1 cellular context compared by ENCODE assay signal in genomic region chr2:20633001-20633400, GRCh38.
TF ChIP-seq lines count a peak whose summit lies in the region.

No MANE protein-coding gene starts in this region.

TF ChIP-seq in SK-N-SH treated with all-trans-retinoic acid at 6 μM for 48 hours, 23 proteins besides CTCF, POLR2A, EP300 and RAD21 (continued from another document):
- no peak for TF ChIP-seq PPARA (CRISPR knock-in tag; IDR thresholded peaks at IDR 0.05; ENCODE audit: borderline replicate concordance)
- TF ChIP-seq, protein P1, sequence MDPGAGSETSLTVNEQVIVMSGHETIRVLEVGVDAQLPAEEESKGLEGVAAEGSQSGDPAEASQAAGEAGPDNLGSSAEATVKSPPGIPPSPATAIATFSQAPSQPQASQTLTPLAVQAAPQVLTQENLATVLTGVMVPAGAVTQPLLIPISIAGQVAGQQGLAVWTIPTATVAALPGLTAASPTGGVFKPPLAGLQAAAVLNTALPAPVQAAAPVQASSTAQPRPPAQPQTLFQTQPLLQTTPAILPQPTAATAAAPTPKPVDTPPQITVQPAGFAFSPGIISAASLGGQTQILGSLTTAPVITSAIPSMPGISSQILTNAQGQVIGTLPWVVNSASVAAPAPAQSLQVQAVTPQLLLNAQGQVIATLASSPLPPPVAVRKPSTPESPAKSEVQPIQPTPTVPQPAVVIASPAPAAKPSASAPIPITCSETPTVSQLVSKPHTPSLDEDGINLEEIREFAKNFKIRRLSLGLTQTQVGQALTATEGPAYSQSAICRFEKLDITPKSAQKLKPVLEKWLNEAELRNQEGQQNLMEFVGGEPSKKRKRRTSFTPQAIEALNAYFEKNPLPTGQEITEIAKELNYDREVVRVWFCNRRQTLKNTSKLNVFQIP (CRISPR knock-in tag; IDR thresholded peaks at IDR 0.05; ENCODE audit: borderline replicate concordance, low read depth) = no peak
- TF ChIP-seq OSR1 (CRISPR knock-in tag; IDR thresholded peaks at IDR 0.05) = no peak
- TF ChIP-seq GLIS3 (CRISPR knock-in tag; IDR thresholded peaks at IDR 0.05) = no peak
- TF ChIP-seq ZNF565 (CRISPR knock-in tag; conservative IDR thresholded peaks at IDR 0.05; ENCODE audit: low read depth) = no peak
- TF ChIP-seq ISL1 (CRISPR knock-in tag; IDR thresholded peaks at IDR 0.05) = no peak
- TF ChIP-seq, protein P2, sequence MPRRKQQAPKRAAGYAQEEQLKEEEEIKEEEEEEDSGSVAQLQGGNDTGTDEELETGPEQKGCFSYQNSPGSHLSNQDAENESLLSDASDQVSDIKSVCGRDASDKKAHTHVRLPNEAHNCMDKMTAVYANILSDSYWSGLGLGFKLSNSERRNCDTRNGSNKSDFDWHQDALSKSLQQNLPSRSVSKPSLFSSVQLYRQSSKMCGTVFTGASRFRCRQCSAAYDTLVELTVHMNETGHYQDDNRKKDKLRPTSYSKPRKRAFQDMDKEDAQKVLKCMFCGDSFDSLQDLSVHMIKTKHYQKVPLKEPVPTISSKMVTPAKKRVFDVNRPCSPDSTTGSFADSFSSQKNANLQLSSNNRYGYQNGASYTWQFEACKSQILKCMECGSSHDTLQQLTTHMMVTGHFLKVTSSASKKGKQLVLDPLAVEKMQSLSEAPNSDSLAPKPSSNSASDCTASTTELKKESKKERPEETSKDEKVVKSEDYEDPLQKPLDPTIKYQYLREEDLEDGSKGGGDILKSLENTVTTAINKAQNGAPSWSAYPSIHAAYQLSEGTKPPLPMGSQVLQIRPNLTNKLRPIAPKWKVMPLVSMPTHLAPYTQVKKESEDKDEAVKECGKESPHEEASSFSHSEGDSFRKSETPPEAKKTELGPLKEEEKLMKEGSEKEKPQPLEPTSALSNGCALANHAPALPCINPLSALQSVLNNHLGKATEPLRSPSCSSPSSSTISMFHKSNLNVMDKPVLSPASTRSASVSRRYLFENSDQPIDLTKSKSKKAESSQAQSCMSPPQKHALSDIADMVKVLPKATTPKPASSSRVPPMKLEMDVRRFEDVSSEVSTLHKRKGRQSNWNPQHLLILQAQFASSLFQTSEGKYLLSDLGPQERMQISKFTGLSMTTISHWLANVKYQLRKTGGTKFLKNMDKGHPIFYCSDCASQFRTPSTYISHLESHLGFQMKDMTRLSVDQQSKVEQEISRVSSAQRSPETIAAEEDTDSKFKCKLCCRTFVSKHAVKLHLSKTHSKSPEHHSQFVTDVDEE (CRISPR knock-in tag; IDR thresholded peaks at IDR 0.05) = no peak
- TF ChIP-seq ZNF8 (CRISPR knock-in tag; IDR thresholded peaks at IDR 0.05) = no peak
- TF ChIP-seq, protein P3, sequence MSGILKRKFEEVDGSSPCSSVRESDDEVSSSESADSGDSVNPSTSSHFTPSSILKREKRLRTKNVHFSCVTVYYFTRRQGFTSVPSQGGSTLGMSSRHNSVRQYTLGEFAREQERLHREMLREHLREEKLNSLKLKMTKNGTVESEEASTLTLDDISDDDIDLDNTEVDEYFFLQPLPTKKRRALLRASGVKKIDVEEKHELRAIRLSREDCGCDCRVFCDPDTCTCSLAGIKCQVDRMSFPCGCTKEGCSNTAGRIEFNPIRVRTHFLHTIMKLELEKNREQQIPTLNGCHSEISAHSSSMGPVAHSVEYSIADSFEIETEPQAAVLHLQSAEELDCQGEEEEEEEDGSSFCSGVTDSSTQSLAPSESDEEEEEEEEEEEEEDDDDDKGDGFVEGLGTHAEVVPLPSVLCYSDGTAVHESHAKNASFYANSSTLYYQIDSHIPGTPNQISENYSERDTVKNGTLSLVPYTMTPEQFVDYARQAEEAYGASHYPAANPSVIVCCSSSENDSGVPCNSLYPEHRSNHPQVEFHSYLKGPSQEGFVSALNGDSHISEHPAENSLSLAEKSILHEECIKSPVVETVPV (CRISPR knock-in tag; IDR thresholded peaks at IDR 0.05) = no peak
TF ChIP-seq in SK-N-SH treated with all-trans-retinoic acid at 6 μM for 48 hours: peak in this region for 0.
